Comparison of ENCODE assay signal across 20 cellular contexts in genomic region chr11:45304992-45305335, GRCh38. TPM values are rescaled to one million over a fixed set of nuclear protein-coding genes. Genes with fewer than 3 reads are reported as not detected.
A peak's percentile ranks its signal among the peaks of the same experiment; 100 is the strongest.
DNase-seq lines count a peak whose midpoint lies in the region; TF ChIP-seq lines count a peak whose summit lies in the region.
"Had no signal": no experiment of that assay in that cellular context is flagged by ENCODE, and none has a peak within 500 bp of the region (broad histone marks: within the 10 kb centered on the region; RNA-seq: fewer than 3 reads in every experiment).

No MANE protein-coding gene starts in this region.

- intact Hi-C loops in vagina (cut with DNase I) (no loop called here), ascending aorta (cut with DNase I) (no loop called here)

- H2AFZ ChIP-seq in MM.1S (ENCODE audit: low read length) = peak overlapping the region; percentile 43
- H2AFZ ChIP-seq: GM23248 had no signal

- no peak overlapping the region for H3K4me3 ChIP-seq in MM.1S (ENCODE audit: low read length)
- H3K4me3 ChIP-seq in vagina = no peak overlapping the region
- no peak overlapping the region for H3K4me3 ChIP-seq in ascending aorta
- H3K4me3 ChIP-seq: GM23248, HAP-1 had no signal

- no peak for TF ChIP-seq CTCF in MM.1S (IDR thresholded peaks at IDR 0.05; ENCODE audit: low read length)
- no peak for TF ChIP-seq CTCF in VCaP (conservative IDR thresholded peaks at IDR 0.05)
- TF ChIP-seq CTCF in neural crest cell (conservative IDR thresholded peaks at IDR 0.05) = no peak
- no peak for TF ChIP-seq CTCF in vagina (IDR thresholded peaks at IDR 0.05)
- no peak for TF ChIP-seq CTCF in ascending aorta (IDR thresholded peaks at IDR 0.05)

- no peaks in the 10 kb centered on the region for H3K36me3 Mint-ChIP-seq in neural crest cell (ENCODE audit: low read depth)
- H3K36me3 Mint-ChIP-seq: CD4-positive, CD25-positive, alpha-beta regulatory T cell; CD8-positive, alpha-beta memory T cell had no signal

- no peaks in the 10 kb centered on the region for H4K20me1 ChIP-seq in MM.1S (ENCODE audit: insufficient read depth, low read length)

- no peaks in the 10 kb centered on the region for H3F3A ChIP-seq in MM.1S (ENCODE audit: insufficient read depth, low read length)

- H3K27ac ChIP-seq in MM.1S (ENCODE audit: low read length) (no peak overlapping the region), VCaP (peak overlapping the region; percentile 64), vagina (no peak overlapping the region), ascending aorta (no peak overlapping the region)
- H3K27ac ChIP-seq: GM23248 had no signal

- H3K36me3 ChIP-seq in MM.1S (replicated peaks; ENCODE audit: insufficient read depth, low read length) (no peaks in the 10 kb centered on the region), vagina (no peaks in the 10 kb centered on the region), ascending aorta (no peaks in the 10 kb centered on the region)
- H3K36me3 ChIP-seq: BE2C, HAP-1 had no signal

- H3K4me2 ChIP-seq in MM.1S (ENCODE audit: low read depth, low read length) = peak overlapping the region; percentile 25

- H3K27ac Mint-ChIP-seq in neural crest cell (ENCODE audit: unreplicated experiment) = peak overlapping the region; percentile 70
- H3K27ac Mint-ChIP-seq: CD4-positive, CD25-positive, alpha-beta regulatory T cell; CD8-positive, alpha-beta memory T cell had no signal

- DNase-seq in MM.1S (no peak), neural crest cell (ENCODE audit: low read depth, low spot score) (no peak), vagina (ENCODE audit: extremely low spot score in 2 of 2) (peak; percentile 16 to 62), NCI-H1092 (lab: John Stamatoyannopoulos, UW) (no peak), ascending aorta (ENCODE audit: low spot score in 2 of 2) (no peak), NCI-H146 treated with DMSO at 0.1 percent for 48 hours (lab: John Stamatoyannopoulos, UW; ENCODE audit: unreplicated experiment) (no peak)
- DNase-seq: ACHN; BE2C; C1 segment of cervical spinal cord; CD4-positive, CD25-positive, alpha-beta regulatory T cell; CD8-positive, alpha-beta memory T cell; COR-L47; DMS 273 treated with DMSO at 0.1 percent for 48 hours; DMS53; DND-41; EL; GM23248 had no signal

- no peaks in the 10 kb centered on the region for H3K9me2 ChIP-seq in MM.1S (replicated peaks; ENCODE audit: insufficient read depth, low read length)

- H3K9ac ChIP-seq in MM.1S (ENCODE audit: low read length) = no peak overlapping the region
- H3K9ac ChIP-seq: GM23248 had no signal

- H3K27me3 ChIP-seq in MM.1S (replicated peaks; ENCODE audit: insufficient read depth, low read length) = no peaks in the 10 kb centered on the region
- H3K27me3 ChIP-seq in vagina = no peaks in the 10 kb centered on the region
- no peaks in the 10 kb centered on the region for H3K27me3 ChIP-seq in ascending aorta
- H3K27me3 ChIP-seq: BE2C had no signal

- H3K9me3 ChIP-seq in MM.1S (replicated peaks; ENCODE audit: insufficient read depth, low read length) = no peaks in the 10 kb centered on the region
- no peaks in the 10 kb centered on the region for H3K9me3 ChIP-seq in vagina
- H3K9me3 ChIP-seq in ascending aorta = no peaks in the 10 kb centered on the region
- H3K9me3 ChIP-seq: BE2C, HAP-1 had no signal

- TF ChIP-seq POLR2A in vagina (IDR thresholded peaks at IDR 0.05) = no peak

- no peaks in the 10 kb centered on the region for H3K4me1 Mint-ChIP-seq in neural crest cell
- H3K4me1 Mint-ChIP-seq: CD4-positive, CD25-positive, alpha-beta regulatory T cell; CD8-positive, alpha-beta memory T cell had no signal

- H3K79me2 ChIP-seq in MM.1S (ENCODE audit: low read length) = no peaks in the 10 kb centered on the region

- H3K9me3 Mint-ChIP-seq in neural crest cell = no peaks in the 10 kb centered on the region
- H3K9me3 Mint-ChIP-seq: CD4-positive, CD25-positive, alpha-beta regulatory T cell; CD8-positive, alpha-beta memory T cell had no signal

- H3K4me3 Mint-ChIP-seq in neural crest cell = no peak overlapping the region
- H3K4me3 Mint-ChIP-seq: CD4-positive, CD25-positive, alpha-beta regulatory T cell; CD8-positive, alpha-beta memory T cell had no signal

- H3K27me3 Mint-ChIP-seq in neural crest cell (ENCODE audit: low read depth) = peaks cover 12% of the 10 kb centered on the region

- H3K4me1 ChIP-seq in MM.1S (ENCODE audit: low read length) = peaks cover 13% of the 10 kb centered on the region; the same call in 1 of the 2 replicates
- H3K4me1 ChIP-seq in vagina = no peaks in the 10 kb centered on the region
- no peaks in the 10 kb centered on the region for H3K4me1 ChIP-seq in ascending aorta
- H3K4me1 ChIP-seq: BE2C, HAP-1 had no signal

RNA-seq across cellular contexts. Expression of gene SYT13, which starts 18.8 kb away (rescaled TPM):
- 1.7 TPM in 2 replicates for total RNA-seq in neural crest cell
- total RNA-seq in vagina = 1.2 TPM
- total RNA-seq in ascending aorta = not detected
- total RNA-seq: CD4-positive, CD25-positive, alpha-beta regulatory T cell; CD8-positive, alpha-beta memory T cell; G401; GM23248 had no signal

Comparison
In these comparisons a context has a peak if more than half of its experiments do, and no peak if none do; other contexts are left out.
1. DNase-seq: peak in vagina (2 of 2); none in MM.1S (single experiment), neural crest cell (single experiment), NCI-H1092 (single experiment), ascending aorta (0 of 2) and NCI-H146 treated with DMSO at 0.1 percent for 48 hours (single experiment).